In the genomic region with DNA sequence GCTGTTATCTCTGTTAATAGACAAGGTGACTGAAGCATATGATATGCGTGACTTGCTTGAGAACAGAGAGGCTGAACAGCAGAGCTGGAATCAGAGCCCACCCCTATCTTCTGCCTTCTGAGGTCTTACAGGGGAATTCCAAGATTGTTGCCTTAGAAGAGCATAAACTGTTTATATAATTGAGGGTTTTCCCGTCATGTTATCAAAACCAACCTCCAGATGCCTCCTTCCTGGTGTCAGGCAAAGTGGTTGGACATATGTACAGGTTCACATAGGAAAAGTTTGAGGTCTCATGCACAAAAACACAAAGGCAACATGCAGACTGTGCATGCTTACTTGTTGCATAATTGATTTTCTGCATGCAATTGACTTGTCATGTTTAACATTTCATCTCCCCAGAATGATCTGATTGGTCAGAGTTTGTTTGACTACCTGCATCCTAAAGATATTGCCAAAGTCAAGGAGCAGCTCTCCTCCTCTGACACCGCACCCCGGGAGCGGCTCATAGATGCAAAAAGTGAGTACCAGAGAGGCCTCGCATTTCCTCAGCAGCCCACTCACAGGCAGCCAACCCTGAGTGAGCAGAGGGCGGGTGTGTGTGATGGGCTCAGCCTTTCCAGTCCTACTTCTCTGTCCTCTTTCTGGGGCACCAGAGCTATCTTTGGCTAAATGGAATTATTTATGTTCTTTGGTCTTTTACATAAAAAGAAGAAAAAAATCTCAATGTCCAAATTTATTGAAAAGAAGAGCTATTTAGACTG, we compare ENCODE assay signal across 19 cellular contexts.
DNase-seq lines count a peak whose midpoint lies in the region; ATAC-seq, FAIRE-seq and TF ChIP-seq lines count a peak whose summit lies in the region.
"Had no signal": no experiment of that assay in that cellular context is flagged by ENCODE, and none has a peak within 500 bp of the region (broad histone marks: within the 10 kb centered on the region; RNA-seq: fewer than 3 reads in every experiment).

No MANE protein-coding gene starts in this region.

- no peak for TF ChIP-seq CTCF in IMR-90 (conservative IDR thresholded peaks at IDR 0.05; ENCODE audit: low read depth, low read length)
- no peak for TF ChIP-seq CTCF in GM13976 (IDR thresholded peaks at IDR 0.05; ENCODE audit: borderline replicate concordance, control extremely low read depth, extremely low read depth, insufficient read depth, missing control alignments)

- no peak overlapping the region for H2AK5ac ChIP-seq in IMR-90 (ENCODE audit: low read depth, low read length)

- in situ Hi-C loops in IMR-90 (cut with MboI; ENCODE audit: low sequenced_read_pairs) (no loop called here), GM13976 (cut with MboI; ENCODE audit: low sequenced_read_pairs, unreplicated experiment) (no loop called here)

- DNase-seq in GM12892 (ENCODE audit: insufficient read length) (no peak), IMR-90 (peak; percentile 83), iris pigment epithelial cell (ENCODE audit: low read depth) (peak; percentile 10), GM13976 (ENCODE audit: low spot score) (no peak), NCI-H2196 treated with DMSO at 0.1 percent for 48 hours (lab: John Stamatoyannopoulos, UW; ENCODE audit: unreplicated experiment) (no peak), NCI-H1092 treated with DMSO at 0.1 percent for 48 hours (lab: John Stamatoyannopoulos, UW) (no peak)
- DNase-seq: BE2C; CD8-positive, alpha-beta T cell; COR-L47; DND-41; GDM1; H7 had no signal

- H2BK5ac ChIP-seq in IMR-90 (ENCODE audit: low read depth, low read length, poor library complexity, severe bottlenecking): no peak overlapping the region

- CTCF ChIA-PET in IMR-90 (lab: Yijun Ruan, JAX): interaction anchor here (1.7 kb wide), 1 partner anchor 19 kb away, joined by 5 read pairs; no protein-coding TSS in a partner anchor

- H4K5ac ChIP-seq in IMR-90 (ENCODE audit: low read depth, low read length): no peak overlapping the region

- no peak overlapping the region for H3K9ac ChIP-seq in IMR-90 (ENCODE audit: low read depth, low read length)

- no peak for TF ChIP-seq POLR2A in GM12892 (IDR thresholded peaks at IDR 0.05; ENCODE audit: low read depth, low read length)
- no peak for TF ChIP-seq POLR2A in IMR-90 (IDR thresholded peaks at IDR 0.05; ENCODE audit: low read depth, low read length)

- H3K27me3 ChIP-seq in IMR-90 (ENCODE audit: control insufficient read depth, insufficient read depth, low read length): no peaks in the 10 kb centered on the region
- H3K27me3 ChIP-seq: BE2C had no signal

- peaks cover 19% of the 10 kb centered on the region for H3K4me1 ChIP-seq in IMR-90 (ENCODE audit: control insufficient read depth, insufficient read depth, low read length)
- H3K4me1 ChIP-seq: BE2C had no signal

- no peaks in the 10 kb centered on the region for H3K9me3 ChIP-seq in IMR-90 (ENCODE audit: control insufficient read depth, insufficient read depth, low read length)
- H3K9me3 ChIP-seq: BE2C had no signal

- POLR2A ChIA-PET in IMR-90 (lab: Charles Lee; ENCODE audit: unreplicated experiment): interaction anchor here (0.6 kb wide), 1 partner anchor 114 kb away, joined by 3 read pairs; no protein-coding TSS in a partner anchor

- no CpG with 5 or more reads among the region's 7 CpGs for WGBS in IMR-90 (ENCODE audit: extremely low coverage in 2 of 2, insufficient read length in 1 of 2), 2 experiments

- ATAC-seq in IMR-90 (ENCODE audit: low read depth): peak; percentile 40; the same call in 1 of the 2 replicates
- ATAC-seq in HG03045 (IDR thresholded peaks at IDR 0.05; ENCODE audit: unreplicated experiment): no peak
- ATAC-seq: CD8-positive, alpha-beta T cell; GM23338 had no signal

- H4K8ac ChIP-seq in IMR-90 (ENCODE audit: low read depth in 2 of 2, low read length in 2 of 2): no peak overlapping the region

- dilution Hi-C loops in IMR-90 (cut with HindIII; ENCODE audit: low sequenced_read_pairs, unreplicated experiment): no loop called here

- H3K18ac ChIP-seq in IMR-90 (ENCODE audit: low read depth, low read length): no peak overlapping the region

- no peak overlapping the region for H3K4ac ChIP-seq in IMR-90 (ENCODE audit: low read depth, low read length)

- BruUV-seq in IMR-90 (replicated peaks; lab: Mats Ljungman, UMichigan): no TSS peak

- H4K91ac ChIP-seq in IMR-90 (ENCODE audit: insufficient read depth, low read depth, low read length): no peak overlapping the region

- H2AK9ac ChIP-seq in IMR-90 (replicated peaks; ENCODE audit: low read depth, low read length, poor library complexity): peak overlapping the region; percentile 65

- H3K9me1 ChIP-seq in IMR-90 (ENCODE audit: insufficient read depth, low read length): peaks cover 20% of the 10 kb centered on the region

- intact Hi-C loops in IMR-90 (cut with micrococcal nuclease): no loop called here

- H3K79me1 ChIP-seq in IMR-90 (ENCODE audit: low read depth in 1 of 2, low read length in 2 of 2): peaks cover 0 to 8% of the 10 kb centered on the region in 2 experiments; a peak in 1 of 4 replicates

- H2BK120ac ChIP-seq in IMR-90 (ENCODE audit: low read depth, low read length): no peak overlapping the region

- H2BK20ac ChIP-seq in IMR-90 (ENCODE audit: low read depth, low read length): 0 out of 2 replicates have a peak overlapping the region, but pooled peaks have one; percentile 20

- H3K14ac ChIP-seq in IMR-90 (replicated peaks; ENCODE audit: low read depth, low read length): peak overlapping the region; percentile 28

- no peak overlapping the region for H2BK15ac ChIP-seq in IMR-90 (ENCODE audit: low read depth, low read length)

- no peak overlapping the region for H3K4me2 ChIP-seq in IMR-90 (ENCODE audit: low read depth, low read length)
- H3K4me2 ChIP-seq: GM23338 had no signal

- H3K27ac ChIP-seq in IMR-90 (ENCODE audit: insufficient read depth, low read length): no peak overlapping the region
- H3K27ac ChIP-seq: C4-2B had no signal

- peaks cover 6% of the 10 kb centered on the region for H3K36me3 ChIP-seq in IMR-90 (ENCODE audit: control insufficient read depth, insufficient read depth, low read length)
- H3K36me3 ChIP-seq: BE2C had no signal

- no peak overlapping the region for H3K4me3 ChIP-seq in IMR-90 (ENCODE audit: insufficient read depth, low read depth, low read length)
- H3K4me3 ChIP-seq: GM23338, K562 had no signal

- no peak for TF ChIP-seq RAD21 in IMR-90 (IDR thresholded peaks at IDR 0.05; ENCODE audit: low read length)

- H2AFZ ChIP-seq in IMR-90 (replicated peaks; ENCODE audit: low read length, poor library complexity): no peak overlapping the region
- H2AFZ ChIP-seq: GM23338 had no signal

- no peaks in the 10 kb centered on the region for H4K20me1 ChIP-seq in IMR-90 (ENCODE audit: insufficient read depth, low read length)

- H3K23ac ChIP-seq in IMR-90 (ENCODE audit: low read depth, low read length): no peak overlapping the region

- H3K56ac ChIP-seq in IMR-90 (ENCODE audit: extremely low read depth, insufficient read depth, low read length): no peak overlapping the region

- peak; percentile 51 for FAIRE-seq in GM12892 (lab: Jason Lieb, UNC)
- FAIRE-seq: A204.1, GM18507, HTR-8/SVneo, K562 had no signal

TF ChIP-seq in IMR-90, 13 proteins besides CTCF, POLR2A, EP300 and RAD21:
- TF ChIP-seq CEBPB (IDR thresholded peaks at IDR 0.05; ENCODE audit: low read depth, low read length) (peak; percentile 29; the same call in 1 of the 2 replicates), FOS (IDR thresholded peaks at IDR 0.05; ENCODE audit: low read depth, low read length) (no peak)

Comparison
In these comparisons a context has a peak if more than half of its experiments do, and no peak if none do; other contexts are left out.
1. DNase-seq: peak in IMR-90 (single experiment) and iris pigment epithelial cell (single experiment); none in GM12892 (single experiment), GM13976 (single experiment), NCI-H2196 treated with DMSO at 0.1 percent for 48 hours (single experiment) and NCI-H1092 treated with DMSO at 0.1 percent for 48 hours (single experiment).